Comparison of ENCODE assay signal across 19 cellular contexts in genomic region chr3:35724106-35724505, GRCh38.
A peak's percentile ranks its signal among the peaks of the same experiment; 100 is the strongest.
DNase-seq lines count a peak whose midpoint lies in the region; ATAC-seq and TF ChIP-seq lines count a peak whose summit lies in the region.
"Had no signal": no experiment of that assay in that cellular context is flagged by ENCODE, and none has a peak within 500 bp of the region (broad histone marks: within the 10 kb centered on the region; RNA-seq: fewer than 3 reads in every experiment).

No MANE protein-coding gene starts in this region.

- peaks cover 62% of the 10 kb centered on the region for H3K27me3 Mint-ChIP-seq in MCF 10A (ENCODE audit: insufficient read depth, unreplicated experiment)

- POLR2A ChIA-PET in MCF 10A (lab: Yijun Ruan, JAX) = interaction anchor here (0.6 kb wide), 2 partner anchors 84 to 1269 kb away, joined by 3 read pairs; partner anchors contain the start of gene MLH1

- no TSS peak for BruUV-seq in MCF 10A (replicated peaks; lab: Mats Ljungman, UMichigan)

- H3K4me3 ChIP-seq in Jurkat, Clone E6-1 (ENCODE audit: low read length) = no peak overlapping the region
- H3K4me3 ChIP-seq: SJSA1 had no signal

- no peaks in the 10 kb centered on the region for H3K9me3 Mint-ChIP-seq in MCF 10A (ENCODE audit: unreplicated experiment)

- CTCF ChIA-PET in MCF 10A (lab: Yijun Ruan, JAX) = interaction anchor here (0.7 kb wide), 1 partner anchor 11 kb away, joined by 4 read pairs; no protein-coding TSS in a partner anchor

- no peak for ATAC-seq in GM21825 (IDR thresholded peaks at IDR 0.05; ENCODE audit: unreplicated experiment)

- no peak overlapping the region for H3K4me3 Mint-ChIP-seq in MCF 10A (ENCODE audit: unreplicated experiment)
- H3K4me3 Mint-ChIP-seq: CD8-positive, alpha-beta memory T cell had no signal

- peak; percentile 3 for DNase-seq in NCI-H82 (lab: John Stamatoyannopoulos, UW)
- DNase-seq in NCI-H82 treated with DMSO at 0.1 percent for 48 hours (lab: John Stamatoyannopoulos, UW; ENCODE audit: unreplicated experiment) = no peak
- peak; percentile 83 for DNase-seq in Jurkat, Clone E6-1 (ENCODE audit: low read depth, low spot score)
- DNase-seq in NCI-H524 (lab: John Stamatoyannopoulos, UW) = peak; percentile 83 to 93
- peak; percentile 93 for DNase-seq in myocyte (ENCODE audit: low read depth)
- DNase-seq in MCF 10A (ENCODE audit: unreplicated experiment) = no peak
- no peak for DNase-seq in NCI-H226
- DNase-seq: Calu3; CD8-positive, alpha-beta memory T cell; DMS53; H7; NCI-H1092; NCI-H1436; NCI-H187 treated with DMSO at 0.1 percent for 48 hours; NCI-H446 treated with DMSO at 0.1 percent for 48 hours; NCI-H748 treated with DMSO at 0.1 percent for 48 hours; OCI-M1 had no signal

- H3K36me3 Mint-ChIP-seq in MCF 10A (ENCODE audit: insufficient read depth, unreplicated experiment) = no peaks in the 10 kb centered on the region
- H3K36me3 Mint-ChIP-seq: CD8-positive, alpha-beta memory T cell had no signal

- intact Hi-C loops in MCF 10A (cut with micrococcal nuclease) = no loop called here

- H3K27ac Mint-ChIP-seq in MCF 10A (ENCODE audit: low read depth, unreplicated experiment) = no peak overlapping the region
- H3K27ac Mint-ChIP-seq: CD8-positive, alpha-beta memory T cell had no signal

- TF ChIP-seq CTCF in MCF 10A (IDR thresholded peaks at IDR 0.05; ENCODE audit: unreplicated experiment) = no peak

- H3K4me1 Mint-ChIP-seq in MCF 10A (ENCODE audit: insufficient read depth, unreplicated experiment) = no peaks in the 10 kb centered on the region
- H3K4me1 Mint-ChIP-seq: CD8-positive, alpha-beta memory T cell had no signal

Comparison
In these comparisons a context has a peak if more than half of its experiments do, and no peak if none do; other contexts are left out.
1. DNase-seq: peak in NCI-H82 (single experiment), Jurkat, Clone E6-1 (single experiment), NCI-H524 (2 of 2) and myocyte (single experiment); none in NCI-H82 treated with DMSO at 0.1 percent for 48 hours (single experiment), MCF 10A (single experiment) and NCI-H226 (single experiment).